In the genomic region with DNA sequence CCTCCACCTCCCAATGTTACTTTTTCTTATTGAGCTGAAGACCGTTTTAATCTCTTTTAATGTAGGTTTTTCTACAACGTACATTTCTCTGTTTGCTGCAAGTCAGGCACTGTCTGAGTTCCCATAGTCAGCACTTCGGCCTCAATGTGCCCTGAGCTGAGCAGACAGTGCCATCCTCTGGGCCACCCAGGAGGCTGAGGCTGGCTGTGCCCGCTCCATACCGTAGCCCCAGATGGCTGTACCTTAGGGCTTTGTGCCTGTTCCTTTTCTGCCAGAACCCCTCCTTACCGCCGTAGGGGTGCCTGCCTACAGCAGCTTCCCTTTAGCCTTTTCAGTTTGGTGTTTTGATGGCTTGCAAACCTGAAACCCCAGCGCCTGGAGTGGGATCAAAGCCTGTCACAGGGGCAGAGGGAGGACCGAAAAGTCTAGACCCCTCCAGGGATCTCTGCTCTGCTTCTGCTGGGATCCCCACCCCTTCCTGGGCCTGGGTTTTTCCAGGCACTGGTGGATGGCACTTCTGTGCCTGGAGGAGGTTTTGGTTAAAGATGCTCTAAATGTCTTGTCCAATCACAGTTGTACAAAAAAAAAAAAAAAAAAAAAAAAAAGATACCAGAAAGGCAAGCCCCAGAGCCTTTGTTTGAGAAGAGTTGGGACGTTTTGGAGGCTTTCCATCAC, we compare ENCODE assay signal across 1 cellular context.
TF ChIP-seq lines count a peak whose summit lies in the region.

No MANE protein-coding gene starts in this region.

TF ChIP-seq in HCT116, 20 proteins besides CTCF, POLR2A, EP300 and RAD21 (continued from another document):
- TF ChIP-seq, protein P1, sequence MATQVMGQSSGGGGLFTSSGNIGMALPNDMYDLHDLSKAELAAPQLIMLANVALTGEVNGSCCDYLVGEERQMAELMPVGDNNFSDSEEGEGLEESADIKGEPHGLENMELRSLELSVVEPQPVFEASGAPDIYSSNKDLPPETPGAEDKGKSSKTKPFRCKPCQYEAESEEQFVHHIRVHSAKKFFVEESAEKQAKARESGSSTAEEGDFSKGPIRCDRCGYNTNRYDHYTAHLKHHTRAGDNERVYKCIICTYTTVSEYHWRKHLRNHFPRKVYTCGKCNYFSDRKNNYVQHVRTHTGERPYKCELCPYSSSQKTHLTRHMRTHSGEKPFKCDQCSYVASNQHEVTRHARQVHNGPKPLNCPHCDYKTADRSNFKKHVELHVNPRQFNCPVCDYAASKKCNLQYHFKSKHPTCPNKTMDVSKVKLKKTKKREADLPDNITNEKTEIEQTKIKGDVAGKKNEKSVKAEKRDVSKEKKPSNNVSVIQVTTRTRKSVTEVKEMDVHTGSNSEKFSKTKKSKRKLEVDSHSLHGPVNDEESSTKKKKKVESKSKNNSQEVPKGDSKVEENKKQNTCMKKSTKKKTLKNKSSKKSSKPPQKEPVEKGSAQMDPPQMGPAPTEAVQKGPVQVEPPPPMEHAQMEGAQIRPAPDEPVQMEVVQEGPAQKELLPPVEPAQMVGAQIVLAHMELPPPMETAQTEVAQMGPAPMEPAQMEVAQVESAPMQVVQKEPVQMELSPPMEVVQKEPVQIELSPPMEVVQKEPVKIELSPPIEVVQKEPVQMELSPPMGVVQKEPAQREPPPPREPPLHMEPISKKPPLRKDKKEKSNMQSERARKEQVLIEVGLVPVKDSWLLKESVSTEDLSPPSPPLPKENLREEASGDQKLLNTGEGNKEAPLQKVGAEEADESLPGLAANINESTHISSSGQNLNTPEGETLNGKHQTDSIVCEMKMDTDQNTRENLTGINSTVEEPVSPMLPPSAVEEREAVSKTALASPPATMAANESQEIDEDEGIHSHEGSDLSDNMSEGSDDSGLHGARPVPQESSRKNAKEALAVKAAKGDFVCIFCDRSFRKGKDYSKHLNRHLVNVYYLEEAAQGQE (IDR thresholded peaks at IDR 0.05; ENCODE audit: low read depth): no peak
- TF ChIP-seq TCF7L2 (IDR thresholded peaks at IDR 0.05; ENCODE audit: borderline replicate concordance, extremely low read depth, insufficient read depth, insufficient read length): no peak
- no peak for TF ChIP-seq JUND (IDR thresholded peaks at IDR 0.05)
- no peak for TF ChIP-seq POLR2AphosphoS5 (IDR thresholded peaks at IDR 0.05; ENCODE audit: low read depth, low read length)
- no peak for TF ChIP-seq SIN3A (IDR thresholded peaks at IDR 0.05; ENCODE audit: low read depth)
- TF ChIP-seq, protein P2, sequence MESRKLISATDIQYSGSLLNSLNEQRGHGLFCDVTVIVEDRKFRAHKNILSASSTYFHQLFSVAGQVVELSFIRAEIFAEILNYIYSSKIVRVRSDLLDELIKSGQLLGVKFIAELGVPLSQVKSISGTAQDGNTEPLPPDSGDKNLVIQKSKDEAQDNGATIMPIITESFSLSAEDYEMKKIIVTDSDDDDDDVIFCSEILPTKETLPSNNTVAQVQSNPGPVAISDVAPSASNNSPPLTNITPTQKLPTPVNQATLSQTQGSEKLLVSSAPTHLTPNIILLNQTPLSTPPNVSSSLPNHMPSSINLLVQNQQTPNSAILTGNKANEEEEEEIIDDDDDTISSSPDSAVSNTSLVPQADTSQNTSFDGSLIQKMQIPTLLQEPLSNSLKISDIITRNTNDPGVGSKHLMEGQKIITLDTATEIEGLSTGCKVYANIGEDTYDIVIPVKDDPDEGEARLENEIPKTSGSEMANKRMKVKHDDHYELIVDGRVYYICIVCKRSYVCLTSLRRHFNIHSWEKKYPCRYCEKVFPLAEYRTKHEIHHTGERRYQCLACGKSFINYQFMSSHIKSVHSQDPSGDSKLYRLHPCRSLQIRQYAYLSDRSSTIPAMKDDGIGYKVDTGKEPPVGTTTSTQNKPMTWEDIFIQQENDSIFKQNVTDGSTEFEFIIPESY (IDR thresholded peaks at IDR 0.05; ENCODE audit: extremely low read depth, insufficient replicate concordance, low read length): no peak
- TF ChIP-seq YY1 (IDR thresholded peaks at IDR 0.05; ENCODE audit: extremely low read depth, insufficient replicate concordance, low read depth, low read length): no peak
- no peak for TF ChIP-seq SP1 (IDR thresholded peaks at IDR 0.05; ENCODE audit: low read depth)
- no peak for TF ChIP-seq EZH2 (IDR thresholded peaks at IDR 0.05)
- TF ChIP-seq MAX (IDR thresholded peaks at IDR 0.05): no peak
